Comparison of ENCODE assay signal across 7 cellular contexts in genomic region chr5:83077662-83078261, GRCh38. TPM values are rescaled to one million over a fixed set of nuclear protein-coding genes. Genes with fewer than 3 reads are reported as not detected.
DNase-seq lines count a peak whose midpoint lies in the region; ATAC-seq, FAIRE-seq and TF ChIP-seq lines count a peak whose summit lies in the region.

No MANE protein-coding gene starts in this region.

- H2AFZ ChIP-seq in GM23338: peak overlapping the region; percentile 2; the same call in 1 of the 2 replicates

- WGBS in small intestine, 3 donors: 2 to 5% (median 3%) methylated on average over 14 of the region's 14 CpGs

- H3K4me1 Mint-ChIP-seq in GM23338: peaks cover 39% of the 10 kb centered on the region
- H3K4me1 Mint-ChIP-seq in activated naive CD8-positive, alpha-beta T cell treated with anti-CD3 and anti-CD28 coated beads, Interleukin-2, amount 10 ng/mL, durations not matched to agents 7 days and 5 days: peaks cover 18% of the 10 kb centered on the region

- H3K36me3 ChIP-seq in GM23338 (ENCODE audit: insufficient read depth) (no peaks in the 10 kb centered on the region), iPS-15b (ENCODE audit: control insufficient read depth, insufficient read depth, low read length) (no peaks in the 10 kb centered on the region), small intestine (ENCODE audit: control insufficient read depth in 2 of 2, insufficient read depth in 2 of 2, low read length in 2 of 2) (peaks cover 0 to 2% of the 10 kb centered on the region in 2 donors)

- H3K9me3 ChIP-seq in iPS-15b (ENCODE audit: control insufficient read depth, insufficient read depth, low read length) (no peaks in the 10 kb centered on the region), small intestine (ENCODE audit: control insufficient read depth, low read depth) (no peaks in the 10 kb centered on the region)

- H3K27ac ChIP-seq in GM23338 (ENCODE audit: low read depth) (peak overlapping the region; percentile 91), small intestine (ENCODE audit: low read depth in 1 of 2, low read length in 1 of 2) (peak overlapping the region; percentile 83 to 89)

- H3K27me3 ChIP-seq in GM23338 (ENCODE audit: insufficient read depth): no peaks in the 10 kb centered on the region
- no peaks in the 10 kb centered on the region for H3K27me3 ChIP-seq in iPS-15b (ENCODE audit: control insufficient read depth, insufficient read depth, low read length)
- H3K27me3 ChIP-seq in small intestine (ENCODE audit: control insufficient read depth in 2 of 2, insufficient read depth in 2 of 2, low read length in 2 of 2): no peaks in the 10 kb centered on the region

- 0 out of 2 replicates have a peak, but pooled peaks cover 4% of the 10 kb centered on the region for H4K20me1 ChIP-seq in GM23338 (replicated peaks; ENCODE audit: insufficient read depth)

- H3K79me2 ChIP-seq in GM23338 (replicated peaks; ENCODE audit: insufficient read depth): peaks cover 58% of the 10 kb centered on the region

- H3F3A ChIP-seq in GM23338 (replicated peaks; ENCODE audit: low read depth): no peaks in the 10 kb centered on the region

- DNase-seq in GM13976 (ENCODE audit: low spot score) (peak; percentile 5), GM23338 (ENCODE audit: low spot score) (peak; percentile 74), M059J (ENCODE audit: low read depth) (peak; percentile 48), small intestine (no peak), COR-L47 (lab: John Stamatoyannopoulos, UW) (no peak)
- DNase-seq in activated naive CD8-positive, alpha-beta T cell treated with anti-CD3 and anti-CD28 coated beads, Interleukin-2, amount 10 ng/mL, durations not matched to agents 7 days and 5 days: no peak

- ATAC-seq in GM23338: peak; percentile 55
- peak; percentile 4 for ATAC-seq in activated naive CD8-positive, alpha-beta T cell treated with anti-CD3 and anti-CD28 coated beads, Interleukin-2, amount 10 ng/mL, durations not matched to agents 7 days and 5 days (ENCODE audit: low read depth)

- H3K9ac ChIP-seq in iPS-15b (ENCODE audit: low read depth, low read length): peak overlapping the region; percentile 74

- H3K9me2 ChIP-seq in GM23338 (ENCODE audit: insufficient read depth): no peaks in the 10 kb centered on the region

- H3K4me1 ChIP-seq in GM23338 (ENCODE audit: insufficient read depth) (peaks cover 23% of the 10 kb centered on the region; the same call in 1 of the 2 replicates), iPS-15b (ENCODE audit: control insufficient read depth, insufficient read depth, low read length) (peaks cover 19% of the 10 kb centered on the region), small intestine (ENCODE audit: control insufficient read depth in 2 of 2, insufficient read depth in 1 of 2, low read depth in 1 of 2, low read length in 1 of 2) (peaks cover 0 to 4% of the 10 kb centered on the region in 2 donors)

- H3K4me3 ChIP-seq in GM23338: peak overlapping the region; percentile 70
- H3K4me3 ChIP-seq in iPS-15b (ENCODE audit: low read depth, low read length): peak overlapping the region; percentile 78
- peak overlapping the region; percentile 47 to 99 for H3K4me3 ChIP-seq in small intestine (ENCODE audit: low read depth in 1 of 2, low read length in 2 of 2)

- in situ Hi-C loops in GM13976 (cut with MboI; ENCODE audit: low sequenced_read_pairs, unreplicated experiment): no loop called here

- H3K4me2 ChIP-seq in GM23338: peak overlapping the region; percentile 68

- POLR2A ChIA-PET in activated naive CD8-positive, alpha-beta T cell treated with anti-CD3 and anti-CD28 coated beads, Interleukin-2, amount 10 ng/mL, durations not matched to agents 7 days and 5 days (lab: Charles Lee): interaction anchor here (0.5 to 1.6 kb wide), 5 partner anchors 13 to 799 kb away, joined by 3 to 6 read pairs (median 4); partner anchors contain the start of gene RPS23

- no peak for TF ChIP-seq CTCF in GM13976 (IDR thresholded peaks at IDR 0.05; ENCODE audit: borderline replicate concordance, control extremely low read depth, extremely low read depth, insufficient read depth, missing control alignments)
- TF ChIP-seq CTCF in GM23338 (conservative IDR thresholded peaks at IDR 0.05; ENCODE audit: low read depth in 2 of 2): no peak

- no peaks in the 10 kb centered on the region for H3K9me3 Mint-ChIP-seq in GM23338
- no peaks in the 10 kb centered on the region for H3K9me3 Mint-ChIP-seq in activated naive CD8-positive, alpha-beta T cell treated with anti-CD3 and anti-CD28 coated beads, Interleukin-2, amount 10 ng/mL, durations not matched to agents 7 days and 5 days

- H3K36me3 Mint-ChIP-seq in GM23338 (ENCODE audit: low read depth): peaks cover 17% of the 10 kb centered on the region; the same call in 2 of the 3 replicates
- H3K36me3 Mint-ChIP-seq in activated naive CD8-positive, alpha-beta T cell treated with anti-CD3 and anti-CD28 coated beads, Interleukin-2, amount 10 ng/mL, durations not matched to agents 7 days and 5 days: peaks cover 20% of the 10 kb centered on the region

- H3K4me3 Mint-ChIP-seq in GM23338: peak overlapping the region; percentile 100
- H3K4me3 Mint-ChIP-seq in activated naive CD8-positive, alpha-beta T cell treated with anti-CD3 and anti-CD28 coated beads, Interleukin-2, amount 10 ng/mL, durations not matched to agents 7 days and 5 days: peak overlapping the region; percentile 95

- FAIRE-seq in small intestine (lab: Jason Lieb, UNC): no peak

- H3K27ac Mint-ChIP-seq in GM23338: peak overlapping the region; percentile 99
- H3K27ac Mint-ChIP-seq in activated naive CD8-positive, alpha-beta T cell treated with anti-CD3 and anti-CD28 coated beads, Interleukin-2, amount 10 ng/mL, durations not matched to agents 7 days and 5 days: peak overlapping the region; percentile 96

- H3K27me3 Mint-ChIP-seq in GM23338 (ENCODE audit: insufficient read depth, low read depth, poor library complexity): peaks cover 2% of the 10 kb centered on the region
- H3K27me3 Mint-ChIP-seq in activated naive CD8-positive, alpha-beta T cell treated with anti-CD3 and anti-CD28 coated beads, Interleukin-2, amount 10 ng/mL, durations not matched to agents 7 days and 5 days: no peaks in the 10 kb centered on the region

TF ChIP-seq in GM23338, 12 proteins besides CTCF, POLR2A, EP300 and RAD21:
- no peak for TF ChIP-seq ZNF114 (CRISPR knock-in tag; IDR thresholded peaks at IDR 0.05)
- peak; percentile 21; the same call in 1 of the 2 replicates for TF ChIP-seq POLR2AphosphoS5 (IDR thresholded peaks at IDR 0.05; ENCODE audit: low read depth)
TF ChIP-seq in GM23338: peak in this region for 1.

RNA-seq across cellular contexts. Expression of gene XRCC4, which starts 0.4 kb away (rescaled TPM):
- total RNA-seq in GM23338 (2014; rRNA removed; shearing (Covaris generic)): 11.5 and 12.4 TPM in 2 replicates
- polyA plus RNA-seq in GM23338 (2016; fragmentation: Nextera tagmentation; extraction: Ambion mirVana) (15.8 and 22.4 TPM in 2 replicates), small intestine (10 to 100 TPM in 2 of 3 donors, 1 to 10 TPM in 1; 9.2 to 12.4 (median 12.4) TPM)
- 12.8 and 17.1 TPM in 2 replicates for total RNA-seq in M059J (2014; rRNA removed; shearing (Covaris generic))
- 10 to 100 TPM in 1 of 2 experiments, 1 to 10 TPM in 1; 9.3 to 10.7 TPM for total RNA-seq in activated naive CD8-positive, alpha-beta T cell treated with anti-CD3 and anti-CD28 coated beads, Interleukin-2, amount 10 ng/mL, durations not matched to agents 7 days and 5 days

RNA-seq across cellular contexts. Expression of gene TMEM167A, which starts 0.6 kb away (rescaled TPM):
- total RNA-seq in GM23338 (2014; rRNA removed; shearing (Covaris generic)): 158 and 179 TPM in 2 replicates
- polyA plus RNA-seq in GM23338 (2016; fragmentation: Nextera tagmentation; extraction: Ambion mirVana): 244 and 267 TPM in 2 replicates
- 79.1 and 163 TPM in 2 replicates for total RNA-seq in M059J (2014; rRNA removed; shearing (Covaris generic))
- 10 to 100 TPM; 63.8 to 68.4 TPM for total RNA-seq in activated naive CD8-positive, alpha-beta T cell treated with anti-CD3 and anti-CD28 coated beads, Interleukin-2, amount 10 ng/mL, durations not matched to agents 7 days and 5 days
- polyA plus RNA-seq in small intestine: 10 to 100 TPM; 35.9 to 46.1 (median 42.4) TPM

Comparison
In these comparisons a context has a peak if more than half of its experiments do, and no peak if none do; other contexts are left out.
1. DNase-seq: peak in GM13976 (single experiment), GM23338 (single experiment) and M059J (single experiment); none in activated naive CD8-positive, alpha-beta T cell treated with anti-CD3 and anti-CD28 coated beads, Interleukin-2, amount 10 ng/mL, durations not matched to agents 7 days and 5 days (single experiment), small intestine (single experiment) and COR-L47 (single experiment).
2. Peak in every context shown above with its lines, with median percentiles within 50 percentile points of each other: H3K4me3 ChIP-seq.